9 cellular contexts compared by ENCODE assay signal in the genomic region with DNA sequence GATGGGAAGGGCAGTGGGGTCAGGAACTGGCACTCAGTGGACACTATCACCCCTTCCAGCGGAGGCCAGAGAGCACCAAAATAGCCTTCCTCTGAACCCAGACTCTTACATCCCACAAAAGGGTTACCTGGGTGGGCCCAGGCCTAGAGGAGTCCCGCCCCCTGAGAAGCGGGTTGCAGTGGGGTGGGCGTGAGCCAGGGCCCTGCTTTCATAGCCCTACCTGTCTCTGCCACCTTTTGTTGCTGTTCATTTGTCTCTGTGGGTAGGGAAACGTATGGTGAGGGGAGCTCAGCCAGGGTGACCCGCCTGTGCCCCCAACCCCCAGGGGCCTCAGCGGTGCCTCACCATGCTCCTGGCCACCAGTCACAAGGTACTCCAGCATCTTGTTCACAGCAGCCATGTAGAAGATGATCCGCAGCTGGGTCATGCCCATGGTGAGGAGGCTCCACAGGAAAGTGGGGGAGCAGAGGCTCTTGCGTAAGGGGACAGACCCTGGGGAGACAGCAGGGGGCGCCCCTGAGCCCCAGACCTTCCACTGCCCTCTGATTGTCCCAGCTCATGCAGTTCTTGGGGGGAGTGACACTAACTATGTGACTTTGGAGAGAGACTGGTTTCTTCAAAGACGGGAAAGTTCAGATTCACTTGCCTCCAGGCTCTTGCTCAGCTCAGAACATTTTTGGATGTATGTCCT. TPM values are rescaled to one million over a fixed set of nuclear protein-coding genes. Genes with fewer than 3 reads are reported as not detected.
DNase-seq lines count a peak whose midpoint lies in the region; ATAC-seq and TF ChIP-seq lines count a peak whose summit lies in the region.
"Had no signal": no experiment of that assay in that cellular context is flagged by ENCODE, and none has a peak within 500 bp of the region (broad histone marks: within the 10 kb centered on the region; RNA-seq: fewer than 3 reads in every experiment).

No MANE protein-coding gene starts in this region.

- H3K4me1 ChIP-seq in Loucy (ENCODE audit: insufficient read depth, low read length, poor library complexity, severe bottlenecking) = no peaks in the 10 kb centered on the region

- DNase-seq in GM12864 (ENCODE audit: low read depth) (no peak), fibroblast of villous mesenchyme (ENCODE audit: low read depth) (peak; percentile 34), epidermal melanocyte (ENCODE audit: insufficient read length, low spot score) (no peak), DMS114 treated with DMSO at 0.1 percent for 48 hours (lab: John Stamatoyannopoulos, UW; ENCODE audit: unreplicated experiment) (no peak)
- DNase-seq in activated CD8-positive, alpha-beta memory T cell treated with anti-CD3 and anti-CD28 coated beads, Interleukin-2, amount 10 ng/mL, durations not matched to agents 7 days and 5 days = peak; percentile 75
- peak; percentile 64 for DNase-seq in stimulated activated CD4-positive, alpha-beta T cell treated with anti-CD3 and anti-CD28 coated beads, Interleukin-1b, Interleukin-23, amount 100 ng/mL, for 48 hours

- H3K9me3 ChIP-seq in Loucy (ENCODE audit: insufficient read depth, low read depth, low read length) = no peaks in the 10 kb centered on the region

- H3K4me2 ChIP-seq in Loucy (ENCODE audit: low read depth, low read length, poor library complexity, severe bottlenecking) = no peak overlapping the region

- H4K20me1 ChIP-seq in Loucy (ENCODE audit: insufficient read depth, low read length, poor library complexity, severe bottlenecking) = no peaks in the 10 kb centered on the region

- TF ChIP-seq CTCF in GM12864 (IDR thresholded peaks at IDR 0.05; ENCODE audit: low read depth, low read length, missing control alignments) (peak; percentile 87), Loucy (conservative IDR thresholded peaks at IDR 0.05; ENCODE audit: low read length) (peak; percentile 89), fibroblast of villous mesenchyme (IDR thresholded peaks at IDR 0.05; ENCODE audit: insufficient read depth, low read depth, low read length) (peak; percentile 78)

- H3K9me2 ChIP-seq in Loucy (replicated peaks; ENCODE audit: low read depth, low read length) = no peaks in the 10 kb centered on the region

- H3K27me3 ChIP-seq in Loucy (ENCODE audit: insufficient read depth, low read length, poor library complexity, severe bottlenecking) = no peaks in the 10 kb centered on the region

- no peaks in the 10 kb centered on the region for H3K79me2 ChIP-seq in Loucy (ENCODE audit: insufficient read depth, low read length)

- no peak overlapping the region for H3K4me3 Mint-ChIP-seq in activated CD8-positive, alpha-beta memory T cell treated with anti-CD3 and anti-CD28 coated beads, Interleukin-2, amount 10 ng/mL, durations not matched to agents 7 days and 5 days

- H3K4me1 Mint-ChIP-seq in activated CD8-positive, alpha-beta memory T cell treated with anti-CD3 and anti-CD28 coated beads, Interleukin-2, amount 10 ng/mL, durations not matched to agents 7 days and 5 days = peaks cover 10% of the 10 kb centered on the region

- H3K4me3 ChIP-seq in GM12864 (ENCODE audit: low read depth, low read length) (no peak overlapping the region), Loucy (ENCODE audit: low read length, poor library complexity, severe bottlenecking) (no peak overlapping the region), fibroblast of villous mesenchyme (ENCODE audit: low read depth, low read length) (no peak overlapping the region)

- H2AFZ ChIP-seq in Loucy (ENCODE audit: low read length) = no peak overlapping the region

- H3K9me3 Mint-ChIP-seq in activated CD8-positive, alpha-beta memory T cell treated with anti-CD3 and anti-CD28 coated beads, Interleukin-2, amount 10 ng/mL, durations not matched to agents 7 days and 5 days (ENCODE audit: low read depth) = no peaks in the 10 kb centered on the region

- H3K27ac Mint-ChIP-seq in activated CD8-positive, alpha-beta memory T cell treated with anti-CD3 and anti-CD28 coated beads, Interleukin-2, amount 10 ng/mL, durations not matched to agents 7 days and 5 days = no peak overlapping the region

- no peaks in the 10 kb centered on the region for H3K27me3 Mint-ChIP-seq in activated CD8-positive, alpha-beta memory T cell treated with anti-CD3 and anti-CD28 coated beads, Interleukin-2, amount 10 ng/mL, durations not matched to agents 7 days and 5 days

- CTCF ChIA-PET in activated CD8-positive, alpha-beta memory T cell treated with anti-CD3 and anti-CD28 coated beads, Interleukin-2, amount 10 ng/mL, durations not matched to agents 7 days and 5 days (lab: Charles Lee) = interaction anchor here (0.7 to 11.9 kb wide), 19 partner anchors 9 to 311 kb away, joined by 3 to 247 read pairs (median 15); a partner anchor contains a TSS

- H3K9ac ChIP-seq in Loucy (ENCODE audit: low read depth, low read length, poor library complexity, severe bottlenecking) = no peak overlapping the region

- H3K36me3 Mint-ChIP-seq in activated CD8-positive, alpha-beta memory T cell treated with anti-CD3 and anti-CD28 coated beads, Interleukin-2, amount 10 ng/mL, durations not matched to agents 7 days and 5 days = peaks cover 7% of the 10 kb centered on the region

- no peaks in the 10 kb centered on the region for H3F3A ChIP-seq in Loucy (ENCODE audit: low read depth)

- H3K36me3 ChIP-seq in Loucy (ENCODE audit: insufficient read depth, low read length) = peaks cover 48% of the 10 kb centered on the region; the same call in 1 of the 2 replicates

- ATAC-seq in activated CD8-positive, alpha-beta memory T cell treated with anti-CD3 and anti-CD28 coated beads, Interleukin-2, amount 10 ng/mL, durations not matched to agents 7 days and 5 days = peak; percentile 66
- ATAC-seq in GM21367 (IDR thresholded peaks at IDR 0.05; ENCODE audit: unreplicated experiment) = no peak

RNA-seq across cellular contexts. Expression of a gene that starts 24.0 kb away (rescaled TPM):
- total RNA-seq in activated CD8-positive, alpha-beta memory T cell treated with anti-CD3 and anti-CD28 coated beads, Interleukin-2, amount 10 ng/mL, durations not matched to agents 7 days and 5 days = 10 to 100 TPM; 24.6 to 25.8 TPM
- total RNA-seq in fibroblast of villous mesenchyme = 6.0 and 9.3 TPM in 2 replicates

RNA-seq across cellular contexts. Expression of a gene that starts 31.2 kb away (rescaled TPM):
- not detected for total RNA-seq in activated CD8-positive, alpha-beta memory T cell treated with anti-CD3 and anti-CD28 coated beads, Interleukin-2, amount 10 ng/mL, durations not matched to agents 7 days and 5 days
- not detected in 2 replicates for total RNA-seq in fibroblast of villous mesenchyme

RNA-seq across cellular contexts. Expression of a gene that starts 39.0 kb away (rescaled TPM):
- total RNA-seq in activated CD8-positive, alpha-beta memory T cell treated with anti-CD3 and anti-CD28 coated beads, Interleukin-2, amount 10 ng/mL, durations not matched to agents 7 days and 5 days = 10 to 100 TPM; 74.5 to 92.9 TPM
- 27.7 and 39.3 TPM in 2 replicates for total RNA-seq in fibroblast of villous mesenchyme

RNA-seq across cellular contexts. Expression of a gene that starts 45.9 kb away (rescaled TPM):
- not detected for total RNA-seq in activated CD8-positive, alpha-beta memory T cell treated with anti-CD3 and anti-CD28 coated beads, Interleukin-2, amount 10 ng/mL, durations not matched to agents 7 days and 5 days
- total RNA-seq in fibroblast of villous mesenchyme = not detected in 2 replicates
- total RNA-seq: T-helper 2 cell treated with Interferon-gamma antibody and Interleukin-4, amounts not matched to agents 100 ng/mL and 5 ng/mL, for 36 hours had no signal

Comparison
In these comparisons a context has a peak if more than half of its experiments do, and no peak if none do; other contexts are left out.
1. DNase-seq: peak in activated CD8-positive, alpha-beta memory T cell treated with anti-CD3 and anti-CD28 coated beads, Interleukin-2, amount 10 ng/mL, durations not matched to agents 7 days and 5 days (single experiment), fibroblast of villous mesenchyme (single experiment) and stimulated activated CD4-positive, alpha-beta T cell treated with anti-CD3 and anti-CD28 coated beads, Interleukin-1b, Interleukin-23, amount 100 ng/mL, for 48 hours (single experiment); none in GM12864 (single experiment), epidermal melanocyte (single experiment) and DMS114 treated with DMSO at 0.1 percent for 48 hours (single experiment).
2. Peak in every context shown above with its lines, with median percentiles within 50 percentile points of each other: CTCF ChIP-seq.